Comparison of ENCODE assay signal across 1 cellular context in the genomic region with DNA sequence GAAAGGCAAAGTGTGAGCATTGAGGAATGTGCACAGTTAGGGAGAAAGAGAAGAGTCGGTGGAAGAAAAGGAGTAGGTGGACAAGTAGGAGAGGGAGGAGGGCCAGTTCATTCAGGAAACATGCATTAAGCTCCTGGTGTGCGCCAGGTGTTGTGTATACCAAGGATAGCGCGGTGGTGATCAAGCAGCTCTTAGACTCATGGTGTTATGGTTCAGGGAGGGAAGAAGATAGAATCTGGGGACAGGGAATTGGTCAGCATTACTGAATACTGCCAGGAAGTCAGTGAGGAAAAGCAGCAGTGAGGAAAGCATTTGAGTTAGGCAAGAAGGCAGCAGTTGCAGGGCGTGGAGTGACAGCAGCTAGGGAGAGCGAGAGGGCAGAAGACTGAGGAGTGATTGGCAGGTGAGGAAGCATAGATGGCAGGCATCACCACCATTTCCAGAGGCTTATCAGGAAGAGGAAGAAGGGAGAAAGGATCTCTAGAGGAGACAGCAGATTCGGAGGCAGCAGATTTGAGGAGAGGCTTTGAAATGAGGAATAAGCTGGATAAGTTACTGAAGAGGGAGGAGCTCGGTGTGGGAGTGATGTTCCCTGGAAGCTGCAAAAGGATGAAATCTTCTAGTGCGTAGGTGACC.
TF ChIP-seq lines count a peak whose summit lies in the region.

No MANE protein-coding gene starts in this region.

TF ChIP-seq in GM23338, 12 proteins besides CTCF, POLR2A, EP300 and RAD21 (continued from another document):
- TF ChIP-seq ZNF462 (CRISPR knock-in tag; IDR thresholded peaks at IDR 0.05) (no peak), JUNB (IDR thresholded peaks at IDR 0.05; ENCODE audit: unreplicated experiment) (no peak)
